ENCODE assay signal across 8 cellular contexts in the genomic region with DNA sequence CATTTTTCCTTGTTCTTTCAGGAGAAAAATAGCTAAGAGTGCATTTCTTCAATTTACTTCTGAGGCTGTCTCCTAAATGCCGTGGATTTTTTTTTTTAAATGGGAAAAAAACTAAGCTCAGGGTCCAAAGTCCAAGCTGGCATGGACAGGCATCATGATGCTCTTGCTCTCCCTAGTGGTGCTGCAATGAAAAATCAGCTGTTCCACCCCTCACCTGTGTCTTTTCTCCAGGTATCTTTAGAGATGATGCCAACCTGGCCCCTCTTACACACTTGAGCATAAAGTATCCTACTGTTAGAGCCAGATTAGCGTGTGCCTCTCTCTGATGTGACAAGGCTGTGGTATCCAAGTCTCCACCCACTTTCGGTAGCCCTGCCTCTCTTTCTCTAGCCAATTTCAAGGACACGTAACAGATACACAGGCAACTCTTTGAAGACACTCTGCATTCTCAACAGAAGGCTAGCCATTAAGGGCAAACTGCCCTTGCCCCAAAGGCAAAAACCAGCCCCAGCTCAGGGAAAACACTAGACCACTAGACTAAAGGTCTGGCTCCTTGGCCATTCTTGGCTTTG.
DNase-seq lines count a peak whose midpoint lies in the region; TF ChIP-seq lines count a peak whose summit lies in the region.

No MANE protein-coding gene starts in this region.

- H3K4me3 ChIP-seq in LNCaP clone FGC (ENCODE audit: low read depth, low read length) (no peak overlapping the region), astrocyte of the cerebellum (ENCODE audit: low read depth, low read length) (no peak overlapping the region)

- in situ Hi-C loops in astrocyte of the cerebellum (cut with HindIII; ENCODE audit: low sequenced_read_pairs), result no loop called here

- DNase-seq in GM04504 (ENCODE audit: low read depth), result peak; percentile 3
- no peak for DNase-seq in LNCaP clone FGC (ENCODE audit: low read depth)
- DNase-seq in astrocyte of the cerebellum (ENCODE audit: low read depth), result no peak
- peak; percentile 12 for DNase-seq in medulla oblongata (ENCODE audit: extremely low spot score)
- DNase-seq in activated effector memory CD4-positive, alpha-beta T cell treated with anti-CD3 and anti-CD28 coated beads, Interleukin-2, amount 50 U/mL, for 16 hours, result no peak
- DNase-seq in midbrain (lab: John Stamatoyannopoulos, UW), result no peak
- DNase-seq in inferior parietal cortex (ENCODE audit: extremely low spot score), result no peak
- no peak for DNase-seq in GF-D8 (lab: John Stamatoyannopoulos, UW)

- TF ChIP-seq CTCF in LNCaP clone FGC (IDR thresholded peaks at IDR 0.05; ENCODE audit: control insufficient read depth, extremely low read depth, insufficient read depth) (peak; percentile 76), astrocyte of the cerebellum (IDR thresholded peaks at IDR 0.05; ENCODE audit: low read depth, low read length, missing control alignments) (peak; percentile 28)

Comparison
In these comparisons a context has a peak if more than half of its experiments do, and no peak if none do; other contexts are left out.
1. DNase-seq: peak in GM04504 (single experiment) and medulla oblongata (single experiment); none in LNCaP clone FGC (single experiment), astrocyte of the cerebellum (single experiment), activated effector memory CD4-positive, alpha-beta T cell treated with anti-CD3 and anti-CD28 coated beads, Interleukin-2, amount 50 U/mL, for 16 hours (single experiment), midbrain (single experiment), inferior parietal cortex (single experiment) and GF-D8 (single experiment).